Comparison of ENCODE assay signal across 8 cellular contexts in the genomic region with DNA sequence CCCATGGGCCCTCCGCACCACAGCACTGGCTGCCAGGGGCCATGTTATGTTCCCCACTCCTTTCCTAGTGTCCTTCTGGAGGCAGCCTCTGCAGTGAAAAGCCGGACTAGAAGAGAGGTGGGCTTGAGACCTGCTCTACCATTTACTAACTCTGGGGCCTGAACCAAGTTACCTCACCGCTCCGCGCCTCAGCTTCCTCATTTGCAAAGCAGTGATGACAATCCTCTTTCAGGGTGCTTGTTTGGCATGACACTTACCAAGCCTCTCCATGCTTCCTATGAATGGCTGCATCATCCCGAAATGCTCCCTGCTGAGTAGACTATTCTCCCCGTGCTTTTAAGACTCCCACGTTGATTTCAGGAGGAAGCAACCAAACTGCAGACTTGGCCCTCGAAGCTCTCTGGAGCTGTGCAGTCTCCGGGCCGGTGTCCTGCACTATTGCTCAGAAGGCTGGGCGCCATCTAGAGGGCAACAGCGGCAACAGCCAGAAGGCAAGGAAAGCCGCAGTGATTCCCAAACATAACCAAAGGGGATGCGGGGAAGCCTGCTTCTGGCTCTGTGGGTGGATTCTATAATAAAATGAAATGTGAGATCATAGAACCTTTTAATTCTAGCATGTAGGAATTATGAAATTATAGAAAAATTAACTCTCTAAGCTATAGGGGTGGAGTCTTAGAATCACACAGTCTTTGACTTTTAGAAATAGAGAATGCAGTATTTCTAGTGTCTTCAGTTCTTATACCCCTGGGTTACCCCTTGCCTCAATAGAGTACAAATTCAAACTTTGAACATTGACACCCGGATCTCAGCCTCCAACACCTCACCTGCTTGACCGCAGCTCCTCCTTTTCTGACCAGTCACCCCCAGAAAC.
DNase-seq lines count a peak whose midpoint lies in the region; ATAC-seq and TF ChIP-seq lines count a peak whose summit lies in the region.

No MANE protein-coding gene starts in this region.

- DNase-seq in GM12865 (ENCODE audit: low read depth) = peak; percentile 61
- DNase-seq in H4 (ENCODE audit: low spot score) = peak; percentile 49
- DNase-seq in LHCN-M2 (ENCODE audit: low read depth) = peak; percentile 52
- peak; percentile 61 for DNase-seq in RWPE2 (ENCODE audit: low spot score)
- DNase-seq in adipocyte (ENCODE audit: low read depth) = peak; percentile 94
- DNase-seq in left ventricle myocardium inferior = peak; percentile 67
- DNase-seq in putamen (ENCODE audit: low spot score) = peak; percentile 77
- DNase-seq in cortex of kidney (lab: John Stamatoyannopoulos, UW) = no peak

- H3K4me3 ChIP-seq in GM12865 (ENCODE audit: low read depth, low read length) (no peak overlapping the region), RWPE2 (ENCODE audit: severe bottlenecking) (no peak overlapping the region), adipocyte (ENCODE audit: low read length) (no peak overlapping the region), left ventricle myocardium inferior (no peak overlapping the region)

- intact Hi-C loops in left ventricle myocardium inferior (cut with micrococcal nuclease) = loop anchor here (5.0 kb wide), 1 partner anchor 412 kb away; no protein-coding TSS in a partner anchor

- no peaks in the 10 kb centered on the region for H3K27me3 ChIP-seq in RWPE2 (ENCODE audit: insufficient read depth, poor library complexity, severe bottlenecking)
- no peaks in the 10 kb centered on the region for H3K27me3 ChIP-seq in adipocyte (replicated peaks; ENCODE audit: control insufficient read depth, insufficient read depth, low read length)
- H3K27me3 ChIP-seq in left ventricle myocardium inferior (ENCODE audit: low read depth) = peaks cover 57% of the 10 kb centered on the region

- H3K27ac ChIP-seq in RWPE2 (ENCODE audit: poor library complexity, severe bottlenecking) = no peak overlapping the region
- H3K27ac ChIP-seq in left ventricle myocardium inferior (replicated peaks) = no peak overlapping the region

- H3K9me3 ChIP-seq in RWPE2 (ENCODE audit: severe bottlenecking) (no peaks in the 10 kb centered on the region), adipocyte (ENCODE audit: control insufficient read depth, low read length) (peaks cover 9% of the 10 kb centered on the region), left ventricle myocardium inferior (replicated peaks) (no peaks in the 10 kb centered on the region)

- H3K36me3 ChIP-seq in RWPE2 (ENCODE audit: low read depth) (no peaks in the 10 kb centered on the region), adipocyte (ENCODE audit: control insufficient read depth, insufficient read depth, low read length, severe bottlenecking) (no peaks in the 10 kb centered on the region), left ventricle myocardium inferior (no peaks in the 10 kb centered on the region)

- ATAC-seq in RWPE2 (ENCODE audit: low read depth) = peak; percentile 93

- TF ChIP-seq CTCF in GM12865 (IDR thresholded peaks at IDR 0.05; ENCODE audit: insufficient read depth, low read depth, low read length, missing control alignments) (peak; percentile 96), RWPE2 (IDR thresholded peaks at IDR 0.05; ENCODE audit: poor library complexity, severe bottlenecking) (peak; percentile 93), left ventricle myocardium inferior (IDR thresholded peaks at IDR 0.05; ENCODE audit: borderline replicate concordance) (peak; percentile 94)

- H3K9ac ChIP-seq in adipocyte (ENCODE audit: low read length) = peak overlapping the region; percentile 20

- H3K4me1 ChIP-seq in RWPE2 (ENCODE audit: insufficient read depth, poor library complexity, severe bottlenecking) (peaks cover 1% of the 10 kb centered on the region), adipocyte (ENCODE audit: control insufficient read depth, insufficient read depth, low read length) (peaks cover 18% of the 10 kb centered on the region), left ventricle myocardium inferior (peaks cover 5% of the 10 kb centered on the region)
